Comparison of ENCODE assay signal across 14 cellular contexts in genomic region chr13:109870281-109871017, GRCh38.
DNase-seq lines count a peak whose midpoint lies in the region; ATAC-seq and TF ChIP-seq lines count a peak whose summit lies in the region.
"Had no signal": no experiment of that assay in that cellular context is flagged by ENCODE, and none has a peak within 500 bp of the region (broad histone marks: within the 10 kb centered on the region; RNA-seq: fewer than 3 reads in every experiment).

No MANE protein-coding gene starts in this region.

- TF ChIP-seq CTCF in sigmoid colon (IDR thresholded peaks at IDR 0.05), result no peak

- peak overlapping the region; percentile 73 for H3K27ac ChIP-seq in angular gyrus (ENCODE audit: low read depth, low read length)
- H3K27ac ChIP-seq in right cardiac atrium (ENCODE audit: low read length), result peak overlapping the region; percentile 61
- H3K27ac ChIP-seq in sigmoid colon, result peak overlapping the region; percentile 67 to 73 (median 72)
- H3K27ac ChIP-seq: BLaER1 treated with 17β-estradiol and CSF1 and Interleukin-3, amounts not matched to agents 10 nM and 100 nM; cardiac muscle cell had no signal

- WGBS in right cardiac atrium, result 77% methylated on average over 10 of the region's 10 CpGs
- WGBS in sigmoid colon, 2 donors, result 92% methylated on average over 10 of the region's 10 CpGs

- no peaks in the 10 kb centered on the region for H3K36me3 ChIP-seq in sigmoid colon
- H3K36me3 ChIP-seq: BLaER1 treated with 17β-estradiol and CSF1 and Interleukin-3, amounts not matched to agents 10 nM and 100 nM; cardiac muscle cell had no signal

- TF ChIP-seq EP300 in sigmoid colon (IDR thresholded peaks at IDR 0.05), result no peak

- no peaks in the 10 kb centered on the region for H3K9me3 ChIP-seq in right cardiac atrium (ENCODE audit: control insufficient read depth, low read length)
- no peaks in the 10 kb centered on the region for H3K9me3 ChIP-seq in sigmoid colon

- TF ChIP-seq POLR2A in sigmoid colon (IDR thresholded peaks at IDR 0.05), result no peak

- intact Hi-C loops in right cardiac atrium (cut with DNase I), result loop anchor here in 2 of 4 donors (5.0 to 10.0 kb wide), 2 partner anchors 234 to 237 kb away; no protein-coding TSS in a partner anchor
- intact Hi-C loops in sigmoid colon (cut with DNase I), result loop anchor here (10.0 kb wide), 1 partner anchor 726 kb away; no protein-coding TSS in a partner anchor

- peak; percentile 1 for DNase-seq in EH (ENCODE audit: low read depth)
- DNase-seq in right cardiac atrium, result peak in 1 of 3 donors; percentile 52
- DNase-seq in sigmoid colon, result no peak
- no peak for DNase-seq in UCSD-AML1 (lab: John Stamatoyannopoulos, UW; ENCODE audit: unreplicated experiment)
- DNase-seq: activated CD4-positive, CD25-positive, alpha-beta regulatory T cell; activated CD8-positive, alpha-beta memory T cell treated with anti-CD3 and anti-CD28 coated beads, Interleukin-2, amount 10 ng/mL, durations not matched to agents 7 days and 5 days; activated naive CD4-positive, alpha-beta T cell; natural killer cell had no signal

- peak; percentile 4 to 29 for ATAC-seq in right cardiac atrium
- ATAC-seq in HG03135 (IDR thresholded peaks at IDR 0.05; ENCODE audit: unreplicated experiment), result no peak
- no peak for ATAC-seq in HG02852 (IDR thresholded peaks at IDR 0.05; ENCODE audit: unreplicated experiment)
- no peak for ATAC-seq in HG03432 (IDR thresholded peaks at IDR 0.05; ENCODE audit: unreplicated experiment)
- ATAC-seq: activated CD8-positive, alpha-beta memory T cell treated with anti-CD3 and anti-CD28 coated beads, Interleukin-2, amount 10 ng/mL, durations not matched to agents 7 days and 5 days had no signal

- H3K27me3 ChIP-seq in right cardiac atrium (ENCODE audit: control insufficient read depth, insufficient read depth) (no peaks in the 10 kb centered on the region), sigmoid colon (no peaks in the 10 kb centered on the region)
- H3K27me3 ChIP-seq: BLaER1 treated with 17β-estradiol and CSF1 and Interleukin-3, amounts not matched to agents 10 nM and 100 nM; cardiac muscle cell had no signal

- H3K4me3 ChIP-seq in right cardiac atrium (ENCODE audit: low read length), result no peak overlapping the region
- H3K4me3 ChIP-seq in sigmoid colon, result peak overlapping the region; percentile 24 to 45 (median 40)
- H3K4me3 ChIP-seq: cardiac muscle cell had no signal

- H3K4me1 ChIP-seq in right cardiac atrium (ENCODE audit: control insufficient read depth, insufficient read depth, low read length) (peaks cover 8% of the 10 kb centered on the region), sigmoid colon (peaks cover 0 to 37% (median 24%) of the 10 kb centered on the region in 4 donors)

Comparison
In these comparisons a context has a peak if more than half of its experiments do, and no peak if none do; other contexts are left out.
1. ATAC-seq: peak in right cardiac atrium (2 of 2); none in HG03135 (single experiment), HG02852 (single experiment) and HG03432 (single experiment).
2. Peak in every context shown above with its lines, with median percentiles within 50 percentile points of each other: H3K27ac ChIP-seq.